8 cellular contexts compared by ENCODE assay signal in the genomic region with DNA sequence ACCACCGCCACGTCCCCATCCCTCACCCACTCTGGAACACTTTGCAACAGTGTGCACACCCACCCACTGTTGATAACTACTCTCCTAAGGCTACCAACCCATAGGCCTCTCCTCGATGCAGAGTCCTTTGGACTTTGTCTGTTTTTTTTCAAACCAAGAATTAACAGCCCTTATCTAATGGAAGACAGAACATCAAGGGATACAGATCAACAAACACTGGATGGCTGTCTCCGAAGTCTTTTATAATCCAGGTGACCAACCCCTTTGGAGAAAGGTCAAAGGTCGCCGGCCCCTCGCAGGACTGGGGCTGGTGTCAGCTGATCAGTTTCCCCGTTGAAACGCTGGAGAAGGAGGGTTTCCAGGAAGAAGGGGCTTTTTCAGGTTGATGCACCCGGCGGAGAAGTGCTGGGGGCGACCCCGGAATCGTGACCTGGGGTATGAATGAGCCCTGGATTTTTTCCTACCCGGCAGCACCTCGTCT. TPM values are rescaled to one million over a fixed set of nuclear protein-coding genes. Genes with fewer than 3 reads are reported as not detected.
DNase-seq lines count a peak whose midpoint lies in the region; ATAC-seq and TF ChIP-seq lines count a peak whose summit lies in the region.

No MANE protein-coding gene starts in this region.

- peak overlapping the region; percentile 34; the same call in 1 of the 2 replicates for H3K14ac ChIP-seq in H9 (ENCODE audit: insufficient read depth, low read length)

- H3K9me3 ChIP-seq in H9 (ENCODE audit: control insufficient read depth, low read depth, low read length) (no peaks in the 10 kb centered on the region), Karpas-422 (ENCODE audit: low read length) (no peaks in the 10 kb centered on the region), heart right ventricle (no peaks in the 10 kb centered on the region)

- H3K4me3 ChIP-seq in Karpas-422 (ENCODE audit: low read length) (peak overlapping the region; percentile 96), heart right ventricle (peak overlapping the region; percentile 57 to 90 (median 86))

- H4K5ac ChIP-seq in H9 (ENCODE audit: insufficient read length, low read depth, low read length) = no peak overlapping the region

- DNase-seq in NCI-H82 (lab: John Stamatoyannopoulos, UW) (peak; percentile 49), NCI-H82 treated with DMSO at 0.1 percent for 48 hours (lab: John Stamatoyannopoulos, UW; ENCODE audit: unreplicated experiment) (no peak), H9 (peak; percentile 45), Karpas-422 (no peak), heart right ventricle (peak; percentile 21 to 42), pons (ENCODE audit: low spot score) (peak; percentile 39), NCI-H1436 treated with DMSO at 0.1 percent for 48 hours (lab: John Stamatoyannopoulos, UW) (no peak)
- DNase-seq in activated T-cell treated with anti-CD3 and anti-CD28 coated beads, Interleukin-2, amount 50 U/mL, for 72 hours = no peak

- peaks cover 8% of the 10 kb centered on the region for H3K23me2 ChIP-seq in H9 (ENCODE audit: insufficient read length, low read depth, low read length, poor library complexity, severe bottlenecking)

- H3K9me2 ChIP-seq in Karpas-422 (replicated peaks; ENCODE audit: insufficient read depth, low read length) = no peaks in the 10 kb centered on the region

- TF ChIP-seq CTCF in H9 (conservative IDR thresholded peaks at IDR 0.05) (no peak), heart right ventricle (IDR thresholded peaks at IDR 0.05) (no peak)

- H2BK5ac ChIP-seq in H9 (ENCODE audit: insufficient read length, low read length) = no peak overlapping the region

- no peak overlapping the region for H2BK12ac ChIP-seq in H9 (ENCODE audit: insufficient read length, low read depth, low read length)

- no peak overlapping the region for H3T11ph ChIP-seq in H9 (ENCODE audit: low read length)

- H3K56ac ChIP-seq in H9 (ENCODE audit: insufficient read length, low read depth, low read length) = no peak overlapping the region

- H3K4me2 ChIP-seq in H9 (ENCODE audit: insufficient read depth, insufficient read length, low read length) = peak overlapping the region; percentile 99
- peak overlapping the region; percentile 99 for H3K4me2 ChIP-seq in Karpas-422 (ENCODE audit: low read depth, low read length, poor library complexity, severe bottlenecking)

- H3K4me1 ChIP-seq in H9 (ENCODE audit: insufficient read depth, low read length) = no peaks in the 10 kb centered on the region
- H3K4me1 ChIP-seq in Karpas-422 (ENCODE audit: low read length) = peaks cover 20% of the 10 kb centered on the region
- peaks cover 3 to 51% (median 34%) of the 10 kb centered on the region in 9 donors for H3K4me1 ChIP-seq in heart right ventricle

- ATAC-seq in activated T-cell treated with anti-CD3 and anti-CD28 coated beads, Interleukin-2, amount 50 U/mL, for 72 hours (replicated peaks in 1 of 2) = peak; percentile 9 to 10
- ATAC-seq in heart right ventricle = peak in 6 of 8 donors; percentile 4 to 48 (median 14)

- no peak overlapping the region for H2BK120ac ChIP-seq in H9 (ENCODE audit: low read depth, low read length, poor library complexity, severe bottlenecking)

- peaks cover 17% of the 10 kb centered on the region for H3K79me2 ChIP-seq in H9 (ENCODE audit: insufficient read depth, low read length)
- H3K79me2 ChIP-seq in Karpas-422 (ENCODE audit: low read length) = peaks cover 41% of the 10 kb centered on the region

- H3K27me3 Mint-ChIP-seq in H9 (ENCODE audit: low read depth) = no peaks in the 10 kb centered on the region; the same call in 1 of the 2 replicates
- H3K27me3 Mint-ChIP-seq in activated T-cell treated with anti-CD3 and anti-CD28 coated beads, Interleukin-2, amount 50 U/mL, for 72 hours (ENCODE audit: low read depth) = no peaks in the 10 kb centered on the region

- H3K18ac ChIP-seq in H9 (ENCODE audit: insufficient read length, low read depth, low read length) = no peak overlapping the region

- H4K91ac ChIP-seq in H9 (ENCODE audit: insufficient read length, low read depth, low read length) = no peak overlapping the region

- H3K4ac ChIP-seq in H9 (ENCODE audit: low read depth, low read length) = no peak overlapping the region

- peaks cover 4 to 5% of the 10 kb centered on the region in 2 experiments for H3K9me3 Mint-ChIP-seq in H9
- H3K9me3 Mint-ChIP-seq in activated T-cell treated with anti-CD3 and anti-CD28 coated beads, Interleukin-2, amount 50 U/mL, for 72 hours = no peaks in the 10 kb centered on the region

- H4K20me1 ChIP-seq in H9 (ENCODE audit: control insufficient read depth, insufficient read depth, insufficient read length) (no peaks in the 10 kb centered on the region), Karpas-422 (ENCODE audit: insufficient read depth, low read depth, low read length) (no peaks in the 10 kb centered on the region)

- H2BK15ac ChIP-seq in H9 (ENCODE audit: low read depth, low read length) = no peak overlapping the region

- H3K36me3 Mint-ChIP-seq in H9 (ENCODE audit: insufficient read depth in 1 of 3, low read depth in 3 of 3) = peaks cover 11 to 25% (median 23%) of the 10 kb centered on the region in 3 experiments; a peak in 5 of 7 replicates
- peaks cover 2 to 9% of the 10 kb centered on the region in 2 donors for H3K36me3 Mint-ChIP-seq in activated T-cell treated with anti-CD3 and anti-CD28 coated beads, Interleukin-2, amount 50 U/mL, for 72 hours (ENCODE audit: insufficient read depth in 2 of 2)

- no peak overlapping the region for H3K23ac ChIP-seq in H9 (ENCODE audit: insufficient read length, low read depth, low read length)

- H3K4me3 Mint-ChIP-seq in H9 = peak overlapping the region; percentile 73 to 84
- H3K4me3 Mint-ChIP-seq in activated T-cell treated with anti-CD3 and anti-CD28 coated beads, Interleukin-2, amount 50 U/mL, for 72 hours = peak overlapping the region; percentile 83 to 99

- H2AFZ ChIP-seq in H9 (ENCODE audit: low read length) = no peak overlapping the region
- peak overlapping the region; percentile 48 for H2AFZ ChIP-seq in Karpas-422 (ENCODE audit: low read length)

- H3K27ac ChIP-seq in H9 (ENCODE audit: insufficient read length, low read depth, low read length) (no peak overlapping the region), Karpas-422 (ENCODE audit: low read length) (peak overlapping the region; percentile 44), heart right ventricle (peak overlapping the region; percentile 90 to 98 (median 93))

- H3K27ac Mint-ChIP-seq in H9 = peak overlapping the region; percentile 49 to 79 (median 69); a peak in 6 of 7 replicates
- H3K27ac Mint-ChIP-seq in activated T-cell treated with anti-CD3 and anti-CD28 coated beads, Interleukin-2, amount 50 U/mL, for 72 hours = peak overlapping the region; percentile 86

- no peak overlapping the region for H2AK5ac ChIP-seq in H9 (ENCODE audit: insufficient read length, low read length)

- WGBS in H9 (ENCODE audit: extremely low coverage, insufficient read length, low lambda C conversion rate) = no CpG with 5 or more reads among the region's 16 CpGs
- 3 to 4% methylated on average over 16 of the region's 16 CpGs for WGBS in heart right ventricle, 2 donors

- no peaks in the 10 kb centered on the region for H3K27me3 ChIP-seq in H9 (ENCODE audit: insufficient read depth, low read length)
- H3K27me3 ChIP-seq in Karpas-422 (ENCODE audit: low read length) = no peaks in the 10 kb centered on the region
- H3K27me3 ChIP-seq in heart right ventricle = no peaks in the 10 kb centered on the region

- H3K36me3 ChIP-seq in Karpas-422 (ENCODE audit: insufficient read depth, low read length) (peaks cover 4% of the 10 kb centered on the region; the same call in 1 of the 2 replicates), heart right ventricle (peaks cover 0 to 19% (median 0%) of the 10 kb centered on the region in 9 donors)

- H2BK20ac ChIP-seq in H9 (ENCODE audit: low read depth, low read length, poor library complexity, severe bottlenecking) = no peak overlapping the region

- H3K79me1 ChIP-seq in H9 (ENCODE audit: insufficient read depth, low read depth, low read length, poor library complexity, severe bottlenecking) = no peaks in the 10 kb centered on the region

- H3K9ac ChIP-seq in H9 (ENCODE audit: extremely low read depth, insufficient read length, low read length) = peak overlapping the region; percentile 78
- H3K9ac ChIP-seq in Karpas-422 (ENCODE audit: low read length) = peak overlapping the region; percentile 88

- intact Hi-C loops in heart right ventricle (cut with DNase I) = loop anchor here in 5 of 10 donors (2.0 to 10.0 kb wide), 3 partner anchors 55 to 355 kb away; partner anchors contain the start of genes ARHGAP31 (in 1 of the 5) and TEX55 (in 1 of the 5)

- peaks cover 23 to 24% of the 10 kb centered on the region in 2 experiments for H3K4me1 Mint-ChIP-seq in H9
- peaks cover 60% of the 10 kb centered on the region for H3K4me1 Mint-ChIP-seq in activated T-cell treated with anti-CD3 and anti-CD28 coated beads, Interleukin-2, amount 50 U/mL, for 72 hours (ENCODE audit: low read depth)

- no peak overlapping the region for H4K8ac ChIP-seq in H9 (replicated peaks; ENCODE audit: insufficient read length, low read depth, low read length)

RNA-seq across cellular contexts. Expression of gene B4GALT4, which starts 0.5 kb away (rescaled TPM):
- 43.3 and 46.5 TPM in 2 replicates for total RNA-seq in H9 (2021)
- 9.8 and 11.7 TPM in 2 replicates for total RNA-seq in Karpas-422 (2014; rRNA removed; shearing (Covaris generic); ENCODE audit: low replicate concordance)
- total RNA-seq in activated T-cell treated with anti-CD3 and anti-CD28 coated beads, Interleukin-2, amount 50 U/mL, for 72 hours = 10 to 100 TPM; 22.7 to 25.2 TPM
- 10 to 100 TPM in 8 of 10 donors, 1 to 10 TPM in 2; 9.0 to 14.6 (median 11.6) TPM for total RNA-seq in heart right ventricle
- polyA plus RNA-seq in heart right ventricle = 10 to 100 TPM in 1 of 2 donors, 1 to 10 TPM in 1; 9.5 to 23.2 TPM

RNA-seq across cellular contexts. Expression of gene ARHGAP31, which starts 54.0 kb away (rescaled TPM):
- total RNA-seq in H9 (2021) (2.2 and 2.4 TPM in 2 replicates), heart right ventricle (10 to 100 TPM; 30.4 to 71.1 (median 37.2) TPM)
- 1.2 TPM in 1 of 2 replicates, not detected in the other for total RNA-seq in Karpas-422 (2014; rRNA removed; shearing (Covaris generic); ENCODE audit: low replicate concordance)
- 10 to 100 TPM; 12.7 to 19.1 TPM for total RNA-seq in activated T-cell treated with anti-CD3 and anti-CD28 coated beads, Interleukin-2, amount 50 U/mL, for 72 hours
- polyA plus RNA-seq in heart right ventricle = 10 to 100 TPM; 10.6 to 11.9 TPM

Comparison
In these comparisons a context has a peak if more than half of its experiments do, and no peak if none do; other contexts are left out.
1. DNase-seq: peak in NCI-H82 (single experiment), H9 (single experiment), heart right ventricle (2 of 2) and pons (single experiment); none in NCI-H82 treated with DMSO at 0.1 percent for 48 hours (single experiment), Karpas-422 (single experiment), activated T-cell treated with anti-CD3 and anti-CD28 coated beads, Interleukin-2, amount 50 U/mL, for 72 hours (0 of 2) and NCI-H1436 treated with DMSO at 0.1 percent for 48 hours (single experiment).